ENCODE assay signal across 8 cellular contexts in the genomic region with DNA sequence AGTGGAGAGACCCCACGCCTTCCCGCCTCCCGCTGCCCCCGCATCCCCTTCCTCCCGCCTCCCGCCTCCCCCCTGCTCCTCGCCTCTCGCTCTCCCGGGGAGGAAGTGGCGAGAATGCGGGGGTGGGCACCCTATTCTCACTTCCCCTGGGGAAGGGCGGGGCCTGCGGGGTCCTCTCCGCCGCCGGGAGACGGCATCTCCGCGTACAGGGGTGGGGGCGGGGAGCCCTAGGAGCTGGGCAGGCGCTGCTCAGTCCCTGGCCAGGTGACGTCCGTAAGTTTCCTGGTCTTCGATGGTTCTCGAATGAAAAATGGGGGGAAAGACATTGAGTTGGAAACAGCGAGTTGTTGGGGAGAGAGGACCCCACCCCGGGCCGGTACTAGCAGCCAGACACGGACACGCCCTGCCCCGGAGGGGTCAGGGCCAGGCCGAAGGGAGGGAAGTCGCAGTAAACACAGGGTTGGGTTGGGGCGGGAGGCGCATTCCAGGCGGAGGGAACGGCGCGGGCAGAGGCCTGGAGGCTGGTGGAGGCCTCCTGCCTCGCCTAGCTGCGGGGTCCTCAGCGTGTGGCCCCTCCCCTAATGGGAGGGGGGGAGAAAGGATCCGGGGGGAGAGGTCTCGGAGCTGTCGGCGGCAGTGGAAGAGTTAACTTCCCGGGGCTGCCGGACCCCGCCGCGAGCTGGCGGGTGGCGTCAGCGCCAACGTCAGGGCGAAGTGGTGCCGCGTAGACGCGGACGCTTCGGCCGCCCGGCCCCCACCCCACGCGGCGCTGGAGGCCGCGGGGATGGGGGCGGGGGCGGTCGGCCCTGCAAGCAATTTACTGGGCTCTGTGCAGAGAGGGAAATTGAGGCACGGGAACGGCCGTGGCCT. TPM values are rescaled to one million over a fixed set of nuclear protein-coding genes. Genes with fewer than 3 reads are reported as not detected.
A peak's percentile ranks its signal among the peaks of the same experiment; 100 is the strongest.
DNase-seq lines count a peak whose midpoint lies in the region; ATAC-seq, FAIRE-seq and TF ChIP-seq lines count a peak whose summit lies in the region.

No MANE protein-coding gene starts in this region.

- no peaks in the 10 kb centered on the region for H3K36me3 ChIP-seq in liver (ENCODE audit: control insufficient read depth in 4 of 4, insufficient read depth in 3 of 4, low read depth in 1 of 4, low read length in 3 of 4)

- H3K4me1 ChIP-seq in liver (ENCODE audit: control insufficient read depth in 4 of 4, insufficient read depth in 4 of 4, low read length in 3 of 4) = peaks cover 3 to 9% (median 6%) of the 10 kb centered on the region in 4 donors

- whole genome bisulfite sequencing in liver = 7% methylated on average over 75 of the region's 75 CpGs

- TF ChIP-seq RAD21 in liver (IDR thresholded peaks at IDR 0.05) = peak in 1 of 2 donors; percentile 5

- H3K27me3 Mint-ChIP-seq in activated CD4-positive, alpha-beta T cell treated with anti-CD3 and anti-CD28 coated beads, Interleukin-2, amount 10 ng/mL, durations not matched to agents 7 days and 5 days = no peaks in the 10 kb centered on the region

- H3K4me3 Mint-ChIP-seq in activated CD4-positive, alpha-beta T cell treated with anti-CD3 and anti-CD28 coated beads, Interleukin-2, amount 10 ng/mL, durations not matched to agents 7 days and 5 days = peak overlapping the region; percentile 93

- CTCF ChIA-PET in activated CD4-positive, alpha-beta T cell treated with anti-CD3 and anti-CD28 coated beads, Interleukin-2, amount 10 ng/mL, durations not matched to agents 7 days and 5 days (lab: Charles Lee) = interaction anchor here (0.6 to 3.6 kb wide), 10 partner anchors 10 to 230 kb away, joined by 3 to 69 read pairs (median 6); a partner anchor contains a TSS

- POLR2A ChIA-PET in activated CD4-positive, alpha-beta T cell treated with anti-CD3 and anti-CD28 coated beads, Interleukin-2, amount 10 ng/mL, durations not matched to agents 7 days and 5 days (lab: Charles Lee) = interaction anchor here (0.6 to 4.7 kb wide), 3 partner anchors 12 to 36 kb away, joined by 3 to 92 read pairs (median 9); a partner anchor contains a TSS

- no peaks in the 10 kb centered on the region for H3K27me3 ChIP-seq in liver (ENCODE audit: control insufficient read depth in 4 of 4, insufficient read depth in 4 of 4, low read length in 3 of 4)

- FAIRE-seq in D721Med (lab: Jason Lieb, UNC) = no peak

- peak; percentile 45 for ATAC-seq in GM21529 (IDR thresholded peaks at IDR 0.05; ENCODE audit: unreplicated experiment)

- peaks cover 76% of the 10 kb centered on the region for H3K4me1 Mint-ChIP-seq in activated CD4-positive, alpha-beta T cell treated with anti-CD3 and anti-CD28 coated beads, Interleukin-2, amount 10 ng/mL, durations not matched to agents 7 days and 5 days

- H3K9ac ChIP-seq in liver (ENCODE audit: low read depth in 1 of 2, low read length in 2 of 2) = peak overlapping the region; percentile 34 to 64

- peaks cover 4% of the 10 kb centered on the region for H3K36me3 Mint-ChIP-seq in activated CD4-positive, alpha-beta T cell treated with anti-CD3 and anti-CD28 coated beads, Interleukin-2, amount 10 ng/mL, durations not matched to agents 7 days and 5 days (ENCODE audit: low read depth)

- peak overlapping the region; percentile 3 to 57 (median 35) for H3K4me3 ChIP-seq in liver (ENCODE audit: low read depth in 1 of 3, low read length in 3 of 3)

- peak; percentile 80 for DNase-seq in D721Med (ENCODE audit: insufficient read length, low spot score)
- peak; percentile 13 for DNase-seq in NCI-H1105 (lab: John Stamatoyannopoulos, UW)
- DNase-seq in activated CD4-positive, alpha-beta T cell treated with anti-CD3 and anti-CD28 coated beads, Interleukin-2, amount 10 ng/mL, durations not matched to agents 7 days and 5 days = peak; percentile 84
- DNase-seq in dermis blood vessel endothelial cell = peak; percentile 73
- peak; percentile 81 for DNase-seq in stimulated activated CD4-positive, alpha-beta T cell treated with anti-CD3 and anti-CD28 coated beads, Interleukin-4, amount 100 ng/mL, for 24 hours
- no peak for DNase-seq in cerebellar nuclear complex (lab: John Stamatoyannopoulos, UW)

- TF ChIP-seq CTCF in D721Med (IDR thresholded peaks at IDR 0.05; ENCODE audit: insufficient read depth, missing control alignments) = no peak
- TF ChIP-seq CTCF in liver (IDR thresholded peaks at IDR 0.05; ENCODE audit: low read depth, low read length, missing input control) = no peak

- peak overlapping the region; percentile 96 for H3K27ac Mint-ChIP-seq in activated CD4-positive, alpha-beta T cell treated with anti-CD3 and anti-CD28 coated beads, Interleukin-2, amount 10 ng/mL, durations not matched to agents 7 days and 5 days

- peak overlapping the region; percentile 85 for H3K27ac ChIP-seq in liver (ENCODE audit: low read depth in 1 of 2, low read length in 2 of 2)

- H3K9me3 Mint-ChIP-seq in activated CD4-positive, alpha-beta T cell treated with anti-CD3 and anti-CD28 coated beads, Interleukin-2, amount 10 ng/mL, durations not matched to agents 7 days and 5 days = peaks cover 2% of the 10 kb centered on the region

- no peaks in the 10 kb centered on the region for H3K9me3 ChIP-seq in liver (ENCODE audit: control insufficient read depth in 4 of 4, low read length in 3 of 4)

TF ChIP-seq in liver, 16 proteins besides CTCF, POLR2A, EP300 and RAD21 (continues in another document):
- TF ChIP-seq, protein P1, sequence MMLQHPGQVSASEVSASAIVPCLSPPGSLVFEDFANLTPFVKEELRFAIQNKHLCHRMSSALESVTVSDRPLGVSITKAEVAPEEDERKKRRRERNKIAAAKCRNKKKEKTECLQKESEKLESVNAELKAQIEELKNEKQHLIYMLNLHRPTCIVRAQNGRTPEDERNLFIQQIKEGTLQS (IDR thresholded peaks at IDR 0.05) = no peak
- TF ChIP-seq, protein P2, sequence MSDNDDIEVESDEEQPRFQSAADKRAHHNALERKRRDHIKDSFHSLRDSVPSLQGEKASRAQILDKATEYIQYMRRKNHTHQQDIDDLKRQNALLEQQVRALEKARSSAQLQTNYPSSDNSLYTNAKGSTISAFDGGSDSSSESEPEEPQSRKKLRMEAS (IDR thresholded peaks at IDR 0.05) = peak; percentile 49
- TF ChIP-seq, protein P3, sequence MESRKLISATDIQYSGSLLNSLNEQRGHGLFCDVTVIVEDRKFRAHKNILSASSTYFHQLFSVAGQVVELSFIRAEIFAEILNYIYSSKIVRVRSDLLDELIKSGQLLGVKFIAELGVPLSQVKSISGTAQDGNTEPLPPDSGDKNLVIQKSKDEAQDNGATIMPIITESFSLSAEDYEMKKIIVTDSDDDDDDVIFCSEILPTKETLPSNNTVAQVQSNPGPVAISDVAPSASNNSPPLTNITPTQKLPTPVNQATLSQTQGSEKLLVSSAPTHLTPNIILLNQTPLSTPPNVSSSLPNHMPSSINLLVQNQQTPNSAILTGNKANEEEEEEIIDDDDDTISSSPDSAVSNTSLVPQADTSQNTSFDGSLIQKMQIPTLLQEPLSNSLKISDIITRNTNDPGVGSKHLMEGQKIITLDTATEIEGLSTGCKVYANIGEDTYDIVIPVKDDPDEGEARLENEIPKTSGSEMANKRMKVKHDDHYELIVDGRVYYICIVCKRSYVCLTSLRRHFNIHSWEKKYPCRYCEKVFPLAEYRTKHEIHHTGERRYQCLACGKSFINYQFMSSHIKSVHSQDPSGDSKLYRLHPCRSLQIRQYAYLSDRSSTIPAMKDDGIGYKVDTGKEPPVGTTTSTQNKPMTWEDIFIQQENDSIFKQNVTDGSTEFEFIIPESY (IDR thresholded peaks at IDR 0.05) = no peak
- TF ChIP-seq EGR1 (IDR thresholded peaks at IDR 0.05; ENCODE audit: low read depth in 2 of 2) (peak; percentile 20 to 32), YY1 (IDR thresholded peaks at IDR 0.05) (peak; percentile 42), FOXA1 (IDR thresholded peaks at IDR 0.05) (no peak), NR2F2 (IDR thresholded peaks at IDR 0.05) (peak; percentile 70), JUND (IDR thresholded peaks at IDR 0.05) (no peak), HNF4A (conservative IDR thresholded peaks at IDR 0.05) (peak in 1 of 2 donors; percentile 15), FOXA2 (IDR thresholded peaks at IDR 0.05) (no peak), HNF4G (IDR thresholded peaks at IDR 0.05) (no peak), SP1 (IDR thresholded peaks at IDR 0.05) (peak; percentile 69), GABPA (IDR thresholded peaks at IDR 0.05 in 1 of 2, conservative IDR thresholded peaks at IDR 0.05 in 1 of 2) (peak in 1 of 2 donors; percentile 35), TAF1 (conservative IDR thresholded peaks at IDR 0.05) (no peak)

RNA-seq across cellular contexts. Expression of a gene that starts 10.4 kb away (rescaled TPM):
- total RNA-seq in activated CD4-positive, alpha-beta T cell treated with anti-CD3 and anti-CD28 coated beads, Interleukin-2, amount 10 ng/mL, durations not matched to agents 7 days and 5 days = 100 to 1,000 TPM; 343 to 347 TPM
- 122 and 173 TPM in 2 replicates for total RNA-seq in dermis blood vessel endothelial cell
- total RNA-seq in liver = 100 to 1,000 TPM in 1 of 2 donors, 10 to 100 TPM in 1; 36.9 to 103 TPM
- 10 to 100 TPM; 12.8 to 46.7 TPM for polyA plus RNA-seq in liver

RNA-seq across cellular contexts. Expression of a gene that starts 17.6 kb away (rescaled TPM):
- 1 to 10 TPM; 6.3 to 7.2 TPM for total RNA-seq in activated CD4-positive, alpha-beta T cell treated with anti-CD3 and anti-CD28 coated beads, Interleukin-2, amount 10 ng/mL, durations not matched to agents 7 days and 5 days
- total RNA-seq in dermis blood vessel endothelial cell (under 0.01 and 0.17 TPM in 2 replicates), liver (1 to 10 TPM in 1 of 2 donors, under 1 TPM in 1; 0.19 to 2.4 TPM)
- polyA plus RNA-seq in liver = under 1 TPM; 0.43 to 0.64 TPM

RNA-seq across cellular contexts. Expression of a gene that starts 31.1 kb away (rescaled TPM):
- total RNA-seq in activated CD4-positive, alpha-beta T cell treated with anti-CD3 and anti-CD28 coated beads, Interleukin-2, amount 10 ng/mL, durations not matched to agents 7 days and 5 days = 100 to 1,000 TPM; 156 to 181 TPM
- total RNA-seq in dermis blood vessel endothelial cell (88.5 and 185 TPM in 2 replicates), liver (100 to 1,000 TPM in 1 of 2 donors, 10 to 100 TPM in 1; 42.4 to 100 TPM)
- polyA plus RNA-seq in liver = 10 to 100 TPM; 68.4 to 81.9 TPM

RNA-seq across cellular contexts. Expression of a gene that starts 48.6 kb away (rescaled TPM):
- total RNA-seq in activated CD4-positive, alpha-beta T cell treated with anti-CD3 and anti-CD28 coated beads, Interleukin-2, amount 10 ng/mL, durations not matched to agents 7 days and 5 days = 10 to 100 TPM; 24.1 to 24.8 TPM
- total RNA-seq in dermis blood vessel endothelial cell (28.2 and 29.6 TPM in 2 replicates), liver (10 to 100 TPM; 21.5 to 48.3 TPM)
- polyA plus RNA-seq in liver = 10 to 100 TPM; 15.8 to 30.8 TPM

Comparison
In these comparisons a context has a peak if more than half of its experiments do, and no peak if none do; other contexts are left out.
1. DNase-seq: peak in D721Med (single experiment), NCI-H1105 (single experiment), activated CD4-positive, alpha-beta T cell treated with anti-CD3 and anti-CD28 coated beads, Interleukin-2, amount 10 ng/mL, durations not matched to agents 7 days and 5 days (single experiment), dermis blood vessel endothelial cell (single experiment) and stimulated activated CD4-positive, alpha-beta T cell treated with anti-CD3 and anti-CD28 coated beads, Interleukin-4, amount 100 ng/mL, for 24 hours (single experiment); none in cerebellar nuclear complex (0 of 2).